In genomic region chr9:134760750-134761420, GRCh38 we compare ENCODE assay signal across 20 cellular contexts.
A peak's percentile ranks its signal among the peaks of the same experiment; 100 is the strongest.
DNase-seq lines count a peak whose midpoint lies in the region; ATAC-seq, FAIRE-seq and TF ChIP-seq lines count a peak whose summit lies in the region.
"Had no signal": no experiment of that assay in that cellular context is flagged by ENCODE, and none has a peak within 500 bp of the region (broad histone marks: within the 10 kb centered on the region; RNA-seq: fewer than 3 reads in every experiment).

No MANE protein-coding gene starts in this region.

- H4K5ac ChIP-seq in H1 (ENCODE audit: insufficient read length, low read depth, low read length), result no peak overlapping the region

- H2BK20ac ChIP-seq in H1 (ENCODE audit: low read length), result 0 out of 2 replicates have a peak overlapping the region, but pooled peaks have one; percentile 9

- TF ChIP-seq POLR2A in H1 (IDR thresholded peaks at IDR 0.05; ENCODE audit: control extremely low read depth in 1 of 2, low read depth in 2 of 2, low read length in 2 of 2), result no peak

- no peak overlapping the region; the same call in 1 of the 2 replicates for H4K8ac ChIP-seq in H1 (ENCODE audit: extremely low read depth, insufficient read depth, low read length)

- no peaks in the 10 kb centered on the region for H3K9me3 Mint-ChIP-seq in activated naive CD8-positive, alpha-beta T cell (ENCODE audit: low read depth)
- peaks cover 11% of the 10 kb centered on the region for H3K9me3 Mint-ChIP-seq in activated naive CD8-positive, alpha-beta T cell treated with anti-CD3 and anti-CD28 coated beads for 36 hours
- H3K9me3 Mint-ChIP-seq: CD4-positive, alpha-beta memory T cell had no signal

- TF ChIP-seq EP300 in H1 (IDR thresholded peaks at IDR 0.05; ENCODE audit: borderline replicate concordance in 1 of 2, low read depth in 2 of 2, low read length in 2 of 2), result no peak

- H3K9ac ChIP-seq in H1 (replicated peaks in 1 of 4; ENCODE audit: extremely low read depth in 1 of 4, low read depth in 3 of 4, low read length in 3 of 4) (no peak overlapping the region), smooth muscle cell (ENCODE audit: low read depth) (no peak overlapping the region)

- H3K23ac ChIP-seq in H1 (ENCODE audit: insufficient read length), result no peak overlapping the region

- no peak overlapping the region for H3K14ac ChIP-seq in H1 (ENCODE audit: insufficient read length)

- no peaks in the 10 kb centered on the region for H3K79me1 ChIP-seq in H1 (ENCODE audit: low read depth, low read length)

- no peak overlapping the region for H4K91ac ChIP-seq in H1 (replicated peaks; ENCODE audit: insufficient read length, low read length)

- H2AK5ac ChIP-seq in H1 (ENCODE audit: low read depth, low read length), result no peak overlapping the region

- H2BK120ac ChIP-seq in H1 (replicated peaks; ENCODE audit: low read depth, low read length), result no peak overlapping the region

- H2BK12ac ChIP-seq in H1 (ENCODE audit: low read depth, low read length), result no peak overlapping the region; the same call in 1 of the 2 replicates

- H3K79me2 ChIP-seq in H1 (ENCODE audit: control insufficient read depth in 1 of 2, insufficient read depth in 2 of 2, low read length in 2 of 2), result no peaks in the 10 kb centered on the region
- peaks cover 22% of the 10 kb centered on the region for H3K79me2 ChIP-seq in smooth muscle cell (ENCODE audit: low read depth)
- peaks cover 8% of the 10 kb centered on the region for H3K79me2 ChIP-seq in osteoblast (ENCODE audit: insufficient read depth, low read length)

- H4K20me1 ChIP-seq in H1 (replicated peaks in 1 of 2; ENCODE audit: control insufficient read depth in 1 of 2, insufficient read depth in 2 of 2, low read length in 2 of 2) (peaks cover 0 to 15% of the 10 kb centered on the region in 2 experiments), smooth muscle cell (ENCODE audit: low read depth) (peaks cover 100% of the 10 kb centered on the region), osteoblast (ENCODE audit: insufficient read depth, low read length) (peaks cover 73% of the 10 kb centered on the region)

- CTCF ChIA-PET in HEK293 (lab: Yijun Ruan, JAX), result interaction anchor here (0.6 to 0.8 kb wide), 2 partner anchors 18 to 24 kb away, joined by 3 read pairs; no protein-coding TSS in a partner anchor
- CTCF ChIA-PET in H1 (lab: Charles Lee; ENCODE audit: partially characterized antibody), result no interaction called here

- no peak overlapping the region for H3K27ac ChIP-seq in HEK293 (ENCODE audit: extremely low read depth, low read depth, low read length)
- H3K27ac ChIP-seq in H1 (ENCODE audit: low read depth, low read length), result no peak overlapping the region
- H3K27ac ChIP-seq in smooth muscle cell (ENCODE audit: low read depth), result peak overlapping the region; percentile 71
- no peak overlapping the region for H3K27ac ChIP-seq in osteoblast (ENCODE audit: low read depth, low read length)
- H3K27ac ChIP-seq: Peyer's patch had no signal

- TF ChIP-seq RAD21 in H1 (IDR thresholded peaks at IDR 0.05 in 1 of 2, conservative IDR thresholded peaks at IDR 0.05 in 1 of 2; ENCODE audit: low read depth in 2 of 2, low read length in 2 of 2), result no peak

- no peak overlapping the region for H3K56ac ChIP-seq in H1 (replicated peaks; ENCODE audit: insufficient read length, low read depth, low read length)

- H3K9me3 ChIP-seq in HEK293 (ENCODE audit: control insufficient read depth, insufficient read depth, low read depth, low read length) (no peaks in the 10 kb centered on the region), H1 (ENCODE audit: insufficient read depth in 2 of 2, low read depth in 1 of 2, low read length in 1 of 2) (peaks cover 0 to 4% of the 10 kb centered on the region in 2 experiments; a peak in 2 of 4 replicates), smooth muscle cell (replicated peaks; ENCODE audit: low read depth) (no peaks in the 10 kb centered on the region), osteoblast (ENCODE audit: low read depth, low read length) (no peaks in the 10 kb centered on the region)
- H3K9me3 ChIP-seq: BE2C, Peyer's patch had no signal

- DNase-seq in activated naive CD8-positive, alpha-beta T cell treated with anti-CD3 and anti-CD28 coated beads for 36 hours, result no peak
- DNase-seq in H1 (ENCODE audit: low read depth in 1 of 2, low spot score in 2 of 2) (no peak), smooth muscle cell (lab: John Stamatoyannopoulos, UW; ENCODE audit: unreplicated experiment) (no peak), osteoblast (ENCODE audit: insufficient read length, low spot score, missing footprints) (no peak), COR-L47 (lab: John Stamatoyannopoulos, UW) (no peak)
- DNase-seq: BE2C; CD4-positive, alpha-beta memory T cell; DMS53; EL; HCEC 1CT; NCI-H1105; NCI-H1694; NCI-H2081 treated with DMSO at 0.1 percent for 48 hours; Peyer's patch had no signal

- no peaks in the 10 kb centered on the region for H3K27me3 Mint-ChIP-seq in activated naive CD8-positive, alpha-beta T cell
- no peaks in the 10 kb centered on the region for H3K27me3 Mint-ChIP-seq in activated naive CD8-positive, alpha-beta T cell treated with anti-CD3 and anti-CD28 coated beads for 36 hours
- H3K27me3 Mint-ChIP-seq: CD4-positive, alpha-beta memory T cell had no signal

- H3K4me1 ChIP-seq in HEK293 (ENCODE audit: control insufficient read depth, insufficient read depth, low read length), result no peaks in the 10 kb centered on the region
- H3K4me1 ChIP-seq in H1 (replicated peaks in 1 of 4; ENCODE audit: control insufficient read depth in 3 of 4, insufficient read depth in 4 of 4, low read length in 3 of 4), result no peaks in the 10 kb centered on the region
- H3K4me1 ChIP-seq in smooth muscle cell (ENCODE audit: low read depth), result no peaks in the 10 kb centered on the region
- no peaks in the 10 kb centered on the region for H3K4me1 ChIP-seq in osteoblast (ENCODE audit: insufficient read depth, low read length)
- H3K4me1 ChIP-seq: BE2C, Peyer's patch had no signal

- H2AFZ ChIP-seq in H1 (ENCODE audit: low read length), result no peak overlapping the region
- H2AFZ ChIP-seq in smooth muscle cell (ENCODE audit: low read depth), result no peak overlapping the region
- H2AFZ ChIP-seq in osteoblast (ENCODE audit: low read length), result no peak overlapping the region

- FAIRE-seq in H1 (lab: Jason Lieb, UNC), result no peak
- FAIRE-seq: GM12892, GM18507 had no signal

- H3K23me2 ChIP-seq in H1 (ENCODE audit: low read depth, low read length), result peaks cover 15% of the 10 kb centered on the region; the same call in 1 of the 2 replicates

- no peak overlapping the region for H2BK5ac ChIP-seq in H1 (ENCODE audit: low read depth, low read length)

- ATAC-seq in GM18519 (IDR thresholded peaks at IDR 0.05; ENCODE audit: low FRiP score, unreplicated experiment), result no peak
- ATAC-seq: Right ventricle myocardium inferior had no signal

- POLR2A ChIA-PET in HEK293 (lab: Yijun Ruan, JAX), result no interaction called here
- POLR2A ChIA-PET in H1 (lab: Charles Lee; ENCODE audit: partially characterized antibody), result no interaction called here

- H3K4me2 ChIP-seq in H1 (ENCODE audit: insufficient read depth in 1 of 2, low read depth in 2 of 2, low read length in 2 of 2), result no peak overlapping the region
- H3K4me2 ChIP-seq in smooth muscle cell, result no peak overlapping the region
- H3K4me2 ChIP-seq in osteoblast (ENCODE audit: insufficient read depth, low read length), result no peak overlapping the region

- peak overlapping the region; percentile 23 for H3K27ac Mint-ChIP-seq in activated naive CD8-positive, alpha-beta T cell
- H3K27ac Mint-ChIP-seq in activated naive CD8-positive, alpha-beta T cell treated with anti-CD3 and anti-CD28 coated beads for 36 hours, result no peak overlapping the region
- H3K27ac Mint-ChIP-seq: CD4-positive, alpha-beta memory T cell had no signal

- H3K4me1 Mint-ChIP-seq in activated naive CD8-positive, alpha-beta T cell (ENCODE audit: low read depth), result no peaks in the 10 kb centered on the region
- no peaks in the 10 kb centered on the region for H3K4me1 Mint-ChIP-seq in activated naive CD8-positive, alpha-beta T cell treated with anti-CD3 and anti-CD28 coated beads for 36 hours
- H3K4me1 Mint-ChIP-seq: CD4-positive, alpha-beta memory T cell had no signal

- H3F3A ChIP-seq in smooth muscle cell (ENCODE audit: low read depth), result peaks cover 86% of the 10 kb centered on the region

- H3K4me3 ChIP-seq in HEK293 (ENCODE audit: low read depth, low read length) (no peak overlapping the region), H1 (ENCODE audit: extremely low read depth in 1 of 4, insufficient read depth in 2 of 4, low read depth in 3 of 4, low read length in 4 of 4) (no peak overlapping the region), smooth muscle cell (no peak overlapping the region), osteoblast (ENCODE audit: insufficient read depth, low read length) (no peak overlapping the region)
- H3K4me3 ChIP-seq: Peyer's patch had no signal

- no peak overlapping the region for H3K4ac ChIP-seq in H1 (replicated peaks; ENCODE audit: insufficient read length, low read depth, low read length)

- H3K4me3 Mint-ChIP-seq in activated naive CD8-positive, alpha-beta T cell, result no peak overlapping the region
- H3K4me3 Mint-ChIP-seq in activated naive CD8-positive, alpha-beta T cell treated with anti-CD3 and anti-CD28 coated beads for 36 hours, result no peak overlapping the region
- H3K4me3 Mint-ChIP-seq: CD4-positive, alpha-beta memory T cell had no signal

- WGBS in H1 (ENCODE audit: extremely low coverage in 1 of 2, insufficient coverage in 1 of 2, insufficient read length in 1 of 2, insufficient replicate concordance in 2 of 2, low coverage in 1 of 2, low lambda C conversion rate in 2 of 2, missing lambda C conversion rate in 1 of 2), 2 experiments, result 93% methylated on average over 18 of the region's 18 CpGs; no CpG with 5 or more reads in 1 of the 2 experiments
- WGBS in smooth muscle cell (ENCODE audit: low lambda C conversion rate), result 99% methylated on average over 17 of the region's 18 CpGs

- TF ChIP-seq CTCF in HEK293 (tag by site-specific recombination; IDR thresholded peaks at IDR 0.05) (no peak), H1 (IDR thresholded peaks at IDR 0.05; ENCODE audit: control extremely low read depth in 1 of 3, insufficient read depth in 1 of 3, low read depth in 1 of 3, low read length in 3 of 3) (no peak), smooth muscle cell (IDR thresholded peaks at IDR 0.05; ENCODE audit: borderline replicate concordance, insufficient read depth, poor library complexity, severe bottlenecking) (no peak), osteoblast (IDR thresholded peaks at IDR 0.05; ENCODE audit: extremely low read depth, low read depth, low read length) (no peak)

- H3K36me3 ChIP-seq in HEK293 (ENCODE audit: control insufficient read depth in 2 of 2, insufficient read depth in 1 of 2, low read length in 2 of 2), result no peaks in the 10 kb centered on the region; a peak in 1 of 3 replicates
- H3K36me3 ChIP-seq in H1 (ENCODE audit: control insufficient read depth in 2 of 4, insufficient read depth in 4 of 4, low read length in 3 of 4), result no peaks in the 10 kb centered on the region
- peaks cover 45% of the 10 kb centered on the region for H3K36me3 ChIP-seq in smooth muscle cell (ENCODE audit: low read depth)
- peaks cover 95% of the 10 kb centered on the region for H3K36me3 ChIP-seq in osteoblast (ENCODE audit: insufficient read depth, low read length)
- H3K36me3 ChIP-seq: BE2C had no signal

- peak overlapping the region; percentile 31; the same call in 1 of the 2 replicates for H2BK15ac ChIP-seq in H1 (ENCODE audit: low read length)

- no peak overlapping the region for H3K18ac ChIP-seq in H1 (ENCODE audit: extremely low read depth, low read length)

- no peaks in the 10 kb centered on the region for H3K36me3 Mint-ChIP-seq in activated naive CD8-positive, alpha-beta T cell
- H3K36me3 Mint-ChIP-seq in activated naive CD8-positive, alpha-beta T cell treated with anti-CD3 and anti-CD28 coated beads for 36 hours, result no peaks in the 10 kb centered on the region
- H3K36me3 Mint-ChIP-seq: CD4-positive, alpha-beta memory T cell had no signal

- H3K27me3 ChIP-seq in H1 (replicated peaks in 1 of 4; ENCODE audit: control insufficient read depth in 3 of 4, extremely low read depth in 1 of 4, insufficient read depth in 3 of 4, low read length in 3 of 4) (no peaks in the 10 kb centered on the region), smooth muscle cell (ENCODE audit: low read depth) (no peaks in the 10 kb centered on the region), osteoblast (ENCODE audit: insufficient read depth, low read length) (no peaks in the 10 kb centered on the region)
- H3K27me3 ChIP-seq: BE2C, Peyer's patch had no signal
